14 cellular contexts compared by ENCODE assay signal in genomic region chr6:84314377-84314898, GRCh38.
"Had no signal": no experiment of that assay in that cellular context is flagged by ENCODE, and none has a peak within 500 bp of the region (broad histone marks: within the 10 kb centered on the region; RNA-seq: fewer than 3 reads in every experiment).

No MANE protein-coding gene starts in this region.

- H3K27ac ChIP-seq: foreskin keratinocyte, lower lobe of right lung, neutrophil, right atrium auricular region had no signal

- H3K9me3 ChIP-seq: neutrophil had no signal

- H3K27me3 ChIP-seq: foreskin keratinocyte, neutrophil, right atrium auricular region had no signal

- H3K4me3 ChIP-seq: lower lobe of right lung, right atrium auricular region had no signal

- ATAC-seq: foreskin keratinocyte; lower lobe of right lung; naive thymus-derived CD4-positive, alpha-beta T cell had no signal

- H3K4me1 ChIP-seq: foreskin keratinocyte, lower lobe of right lung, right atrium auricular region had no signal

- H3K36me3 ChIP-seq: lower lobe of right lung, neutrophil, right atrium auricular region had no signal

- DNase-seq: activated CD4-positive, alpha-beta T cell treated with anti-CD3 and anti-CD28 coated beads for 48 hours; cerebellar nuclear complex; endodermal cell; erythroblast; foreskin keratinocyte; left cardiac atrium; lower lobe of right lung; midbrain; naive thymus-derived CD4-positive, alpha-beta T cell; stimulated activated CD4-positive, alpha-beta T cell treated with anti-CD3 and anti-CD28 coated beads, Interleukin-2, amount 100 ng/mL, for 24 hours; stimulated activated naive CD4-positive, alpha-beta T cell; T1000 had no signal
